ENCODE assay signal across 14 cellular contexts in genomic region chr2:241772063-241772499, GRCh38. TPM values are rescaled to one million over a fixed set of nuclear protein-coding genes. Genes with fewer than 3 reads are reported as not detected.
DNase-seq lines count a peak whose midpoint lies in the region; ATAC-seq and TF ChIP-seq lines count a peak whose summit lies in the region.
"Had no signal": no experiment of that assay in that cellular context is flagged by ENCODE, and none has a peak within 500 bp of the region (broad histone marks: within the 10 kb centered on the region; RNA-seq: fewer than 3 reads in every experiment).

No MANE protein-coding gene starts in this region.

- peak overlapping the region; percentile 51 for H3K27ac Mint-ChIP-seq in activated T-cell treated with anti-CD3 and anti-CD28 coated beads, Interleukin-2, amount 50 U/mL, for 24 hours
- peak overlapping the region in 8 of 9 donors; percentile 22 to 86 (median 56) for H3K27ac Mint-ChIP-seq in naive thymus-derived CD4-positive, alpha-beta T cell

- H3K9ac ChIP-seq in DND-41 (ENCODE audit: low read depth, low read length) (no peak overlapping the region), KMS-11 (no peak overlapping the region)

- H3K4me2 ChIP-seq in DND-41 (ENCODE audit: insufficient read depth, low read length) (no peak overlapping the region), KMS-11 (0 out of 2 replicates have a peak overlapping the region, but pooled peaks have one; percentile 13)

- H3K4me3 Mint-ChIP-seq in activated T-cell treated with anti-CD3 and anti-CD28 coated beads, Interleukin-2, amount 50 U/mL, for 24 hours, result no peak overlapping the region
- H3K4me3 Mint-ChIP-seq in naive thymus-derived CD4-positive, alpha-beta T cell, result peak overlapping the region in 9 of 10 donors; percentile 2 to 76 (median 57)

- no peak overlapping the region for H3K27ac ChIP-seq in DND-41 (ENCODE audit: low read length)
- H3K27ac ChIP-seq in KMS-11, result no peak overlapping the region
- H3K27ac ChIP-seq in naive thymus-derived CD4-positive, alpha-beta T cell (ENCODE audit: low read depth, low read length), result no peak overlapping the region

- H3K9me3 ChIP-seq in DND-41 (ENCODE audit: insufficient read depth, low read length, severe bottlenecking) (no peaks in the 10 kb centered on the region), mucosa of descending colon (no peaks in the 10 kb centered on the region)
- no peaks in the 10 kb centered on the region for H3K9me3 ChIP-seq in naive thymus-derived CD4-positive, alpha-beta T cell (ENCODE audit: control insufficient read depth in 2 of 3, low read length in 3 of 3)

- DNase-seq in DND-41 (peak; percentile 2), midbrain (lab: John Stamatoyannopoulos, UW) (no peak), GM13976 (ENCODE audit: low spot score) (no peak), mucosa of descending colon (no peak)
- no peak for DNase-seq in activated T-cell treated with anti-CD3 and anti-CD28 coated beads, Interleukin-2, amount 50 U/mL, for 24 hours
- DNase-seq in naive thymus-derived CD4-positive, alpha-beta T cell, result peak in 8 of 9 donors; percentile 10 to 53 (median 35)
- DNase-seq: foreskin melanocyte, GOT3, NCI-H510A treated with DMSO at 0.1 percent for 48 hours had no signal

- no peaks in the 10 kb centered on the region for H3K36me3 Mint-ChIP-seq in activated T-cell treated with anti-CD3 and anti-CD28 coated beads, Interleukin-2, amount 50 U/mL, for 24 hours (ENCODE audit: low read depth)
- H3K36me3 Mint-ChIP-seq in naive thymus-derived CD4-positive, alpha-beta T cell, result no peaks in the 10 kb centered on the region

- H3K27me3 Mint-ChIP-seq in activated T-cell treated with anti-CD3 and anti-CD28 coated beads, Interleukin-2, amount 50 U/mL, for 24 hours, result no peaks in the 10 kb centered on the region
- H3K27me3 Mint-ChIP-seq in naive thymus-derived CD4-positive, alpha-beta T cell, result no peaks in the 10 kb centered on the region

- H3K4me1 Mint-ChIP-seq in activated T-cell treated with anti-CD3 and anti-CD28 coated beads, Interleukin-2, amount 50 U/mL, for 24 hours (ENCODE audit: low read depth), result peaks cover 16% of the 10 kb centered on the region
- H3K4me1 Mint-ChIP-seq in naive thymus-derived CD4-positive, alpha-beta T cell, result peaks cover 6 to 14% (median 12%) of the 10 kb centered on the region in 7 donors

- no peak overlapping the region for H2AFZ ChIP-seq in DND-41 (ENCODE audit: low read depth, low read length)
- H2AFZ ChIP-seq in KMS-11 (ENCODE audit: low read depth), result no peak overlapping the region

- H3K79me2 ChIP-seq in DND-41 (ENCODE audit: insufficient read depth, low read length) (no peaks in the 10 kb centered on the region), KMS-11 (ENCODE audit: insufficient read depth, low read depth) (no peaks in the 10 kb centered on the region)

- no peaks in the 10 kb centered on the region for H3K9me3 Mint-ChIP-seq in activated T-cell treated with anti-CD3 and anti-CD28 coated beads, Interleukin-2, amount 50 U/mL, for 24 hours
- no peaks in the 10 kb centered on the region for H3K9me3 Mint-ChIP-seq in naive thymus-derived CD4-positive, alpha-beta T cell

- POLR2A ChIA-PET in naive thymus-derived CD4-positive, alpha-beta T cell (lab: Charles Lee), result no interaction called here

- CTCF ChIA-PET in naive thymus-derived CD4-positive, alpha-beta T cell (lab: Charles Lee), result interaction anchor here (1.0 kb wide), 1 partner anchor 106 kb away, joined by 3 read pairs; no protein-coding TSS in a partner anchor

- H4K20me1 ChIP-seq in DND-41 (ENCODE audit: insufficient read depth, low read length) (no peaks in the 10 kb centered on the region), KMS-11 (ENCODE audit: insufficient read depth) (no peaks in the 10 kb centered on the region)

- H3K36me3 ChIP-seq in DND-41 (ENCODE audit: insufficient read depth, low read length), result no peaks in the 10 kb centered on the region; the same call in 1 of the 2 replicates
- H3K36me3 ChIP-seq in KMS-11 (ENCODE audit: insufficient read depth), result no peaks in the 10 kb centered on the region
- H3K36me3 ChIP-seq in naive thymus-derived CD4-positive, alpha-beta T cell (ENCODE audit: control insufficient read depth in 2 of 3, insufficient read depth in 3 of 3, low read length in 3 of 3), result no peaks in the 10 kb centered on the region
- no peaks in the 10 kb centered on the region for H3K36me3 ChIP-seq in mucosa of descending colon (ENCODE audit: low read depth)

- ATAC-seq in DND-41 (ENCODE audit: insufficient read depth, low read depth) (no peak), mucosa of descending colon (no peak), HG02981 (IDR thresholded peaks at IDR 0.05; ENCODE audit: unreplicated experiment) (no peak)
- no peak for ATAC-seq in naive thymus-derived CD4-positive, alpha-beta T cell

- H3K4me1 ChIP-seq in DND-41 (ENCODE audit: insufficient read depth, low read length), result no peaks in the 10 kb centered on the region
- H3K4me1 ChIP-seq in KMS-11 (ENCODE audit: low read depth, poor library complexity, severe bottlenecking), result peaks cover 4% of the 10 kb centered on the region
- H3K4me1 ChIP-seq in naive thymus-derived CD4-positive, alpha-beta T cell (ENCODE audit: control insufficient read depth in 2 of 2, insufficient read depth in 2 of 2, low read length in 2 of 2), result peaks cover 8 to 10% of the 10 kb centered on the region in 2 donors
- H3K4me1 ChIP-seq in mucosa of descending colon (ENCODE audit: low read depth), result peaks cover 24% of the 10 kb centered on the region

- intact Hi-C loops in naive thymus-derived CD4-positive, alpha-beta T cell (cut with micrococcal nuclease), result no loop called here
- intact Hi-C loops in mucosa of descending colon (cut with DNase I, micrococcal nuclease), result no loop called here

- TF ChIP-seq CTCF in DND-41 (IDR thresholded peaks at IDR 0.05; ENCODE audit: borderline replicate concordance, extremely low read depth, low read length, poor library complexity, severe bottlenecking) (no peak), KMS-11 (conservative IDR thresholded peaks at IDR 0.05; ENCODE audit: low read depth, low read length) (no peak), GM13976 (IDR thresholded peaks at IDR 0.05; ENCODE audit: borderline replicate concordance, control extremely low read depth, extremely low read depth, insufficient read depth, missing control alignments) (no peak), mucosa of descending colon (IDR thresholded peaks at IDR 0.05) (no peak)

- in situ Hi-C loops in GM13976 (cut with MboI; ENCODE audit: low sequenced_read_pairs, unreplicated experiment), result no loop called here

- H3K4me3 ChIP-seq in DND-41 (ENCODE audit: low read depth in 1 of 2, low read length in 2 of 2) (no peak overlapping the region), KMS-11 (IDR thresholded peaks at IDR 0.05; ENCODE audit: insufficient read depth, low read depth, low read length) (no peak overlapping the region), mucosa of descending colon (no peak overlapping the region)
- no peak overlapping the region for H3K4me3 ChIP-seq in naive thymus-derived CD4-positive, alpha-beta T cell (ENCODE audit: low read length)

- no peaks in the 10 kb centered on the region for H3K27me3 ChIP-seq in DND-41 (ENCODE audit: insufficient read depth, low read length, poor library complexity)
- H3K27me3 ChIP-seq in KMS-11 (ENCODE audit: insufficient read depth, low read depth), result no peaks in the 10 kb centered on the region
- H3K27me3 ChIP-seq in naive thymus-derived CD4-positive, alpha-beta T cell (ENCODE audit: control insufficient read depth in 2 of 2, insufficient read depth in 2 of 2, low read length in 2 of 2), result no peaks in the 10 kb centered on the region

RNA-seq across cellular contexts. Expression of gene GAL3ST2, which starts 4.5 kb away (rescaled TPM):
- total RNA-seq in naive thymus-derived CD4-positive, alpha-beta T cell, result under 1 TPM in 3 of 5 experiments, not detected in 2; 0.17 to 0.93 (median 0.37) TPM
- polyA plus RNA-seq in naive thymus-derived CD4-positive, alpha-beta T cell, result not detected
- total RNA-seq in mucosa of descending colon, result 10 to 100 TPM; 15.1 to 46.5 (median 42.4) TPM
- total RNA-seq: LHCN-M2, lung microvascular endothelial cell, skeletal muscle tissue had no signal

RNA-seq across cellular contexts. Expression of gene NEU4, which starts 36.9 kb away (rescaled TPM):
- total RNA-seq in naive thymus-derived CD4-positive, alpha-beta T cell, result 10 to 100 TPM in 1 of 5 experiments, 1 to 10 TPM in 2, not detected in 2; 1.1 to 13.9 (median 1.2) TPM
- not detected for polyA plus RNA-seq in naive thymus-derived CD4-positive, alpha-beta T cell
- total RNA-seq in mucosa of descending colon, result 10 to 100 TPM; 41.4 to 72.5 (median 71.0) TPM
- total RNA-seq: LHCN-M2 had no signal

RNA-seq across cellular contexts. Expression of gene D2HGDH, which starts 37.7 kb away (rescaled TPM):
- total RNA-seq in naive thymus-derived CD4-positive, alpha-beta T cell, result 10 to 100 TPM; 32.5 to 49.8 (median 41.1) TPM
- 1 to 10 TPM; 3.5 to 5.3 TPM for polyA plus RNA-seq in naive thymus-derived CD4-positive, alpha-beta T cell
- total RNA-seq in mucosa of descending colon, result 10 to 100 TPM; 52.2 to 88.6 (median 63.0) TPM

Comparison
In these comparisons a context has a peak if more than half of its experiments do, and no peak if none do; other contexts are left out.
1. DNase-seq: peak in DND-41 (single experiment) and naive thymus-derived CD4-positive, alpha-beta T cell (8 of 9); none in activated T-cell treated with anti-CD3 and anti-CD28 coated beads, Interleukin-2, amount 50 U/mL, for 24 hours (single experiment), midbrain (single experiment), GM13976 (single experiment) and mucosa of descending colon (0 of 3).
2. RNA of gene GAL3ST2, which starts 4.5 kb away (total RNA-seq): 15.1 to 46.5 TPM in mucosa of descending colon; 0.17 to 0.93 TPM in naive thymus-derived CD4-positive, alpha-beta T cell; every median in the first group is over 4 times any median in the second.